ENCODE assay signal across 19 cellular contexts in genomic region chr5:94157704-94158608, GRCh38.
"Had no signal": no experiment of that assay in that cellular context is flagged by ENCODE, and none has a peak within 500 bp of the region (broad histone marks: within the 10 kb centered on the region; RNA-seq: fewer than 3 reads in every experiment).

No MANE protein-coding gene starts in this region.

- DNase-seq: activated CD4-positive, alpha-beta T cell treated with anti-CD3 and anti-CD28 coated beads, Interleukin-2, amount 50 U/mL, for 4 hours; activated CD4-positive, CD25-positive, alpha-beta regulatory T cell treated with anti-CD3 and anti-CD28 coated beads, Interleukin-2, amount 50 U/mL, for 72 hours; activated naive CD4-positive, alpha-beta T cell; activated naive CD8-positive, alpha-beta T cell treated with anti-CD3 and anti-CD28 coated beads, Interleukin-2, amount 10 ng/mL, durations not matched to agents 7 days and 5 days; activated T-cell treated with anti-CD3 and anti-CD28 coated beads for 4 hours; brain microvascular endothelial cell; effector memory CD4-positive, alpha-beta T cell; hippocampal formation; kidney; left lung; mammary epithelial cell; mucosa of descending colon; naive thymus-derived CD4-positive, alpha-beta T cell; stimulated activated CD4-positive, alpha-beta T cell treated with anti-CD3 and anti-CD28 coated beads, Interleukin-12 subunit alpha, Interleukin-12 subunit beta, amount 100 ng/mL, for 4 hours; stimulated activated CD4-positive, alpha-beta T cell treated with anti-CD3 and anti-CD28 coated beads, Interleukin-2, amount 100 ng/mL, for 24 hours had no signal

- H3K27me3 ChIP-seq: brain microvascular endothelial cell, left lung, neutrophil, tibial nerve had no signal

- H3K4me1 ChIP-seq: tibial nerve had no signal

- H3K36me3 ChIP-seq: brain microvascular endothelial cell, left lung, neutrophil, tibial nerve had no signal

- FAIRE-seq: kidney had no signal

- H3K27ac ChIP-seq: brain microvascular endothelial cell, epithelial cell of prostate, left lung, neutrophil, tibial nerve had no signal

- ATAC-seq: left lung; mucosa of descending colon; naive thymus-derived CD4-positive, alpha-beta T cell; stimulated activated memory B cell treated with anti-CD40 and anti-IgM and Interleukin-4, amounts not matched to agents 10 μg/mL and 1 μg/mL and 100 μg/mL, for 72 hours had no signal

- H3K9me3 ChIP-seq: left lung, mucosa of descending colon, neutrophil, tibial nerve had no signal

- H3K4me3 ChIP-seq: left lung, mucosa of descending colon, tibial nerve had no signal
